16 cellular contexts compared by ENCODE assay signal in genomic region chr10:17033529-17034250, GRCh38.
DNase-seq lines count a peak whose midpoint lies in the region; TF ChIP-seq lines count a peak whose summit lies in the region.
"Had no signal": no experiment of that assay in that cellular context is flagged by ENCODE, and none has a peak within 500 bp of the region (broad histone marks: within the 10 kb centered on the region; RNA-seq: fewer than 3 reads in every experiment).

No MANE protein-coding gene starts in this region.

- H3K27ac Mint-ChIP-seq in activated naive CD4-positive, alpha-beta T cell treated with anti-CD3 and anti-CD28 coated beads, Interleukin-2, amount 50 U/mL, for 24 hours, result peak overlapping the region; percentile 84
- H3K27ac Mint-ChIP-seq in MCF 10A (ENCODE audit: low read depth, unreplicated experiment), result no peak overlapping the region

- CTCF ChIA-PET in MCF 10A (lab: Yijun Ruan, JAX), result interaction anchor here (0.6 kb wide), 2 partner anchors 9 to 173 kb away, joined by 3 read pairs; no protein-coding TSS in a partner anchor

- DNase-seq in activated naive CD4-positive, alpha-beta T cell treated with anti-CD3 and anti-CD28 coated beads, Interleukin-2, amount 50 U/mL, for 16 hours, result no peak
- DNase-seq in NOMO-1 treated with dmso at 0.1 percent for 144 hours (lab: John Stamatoyannopoulos, UW; ENCODE audit: unreplicated experiment) (peak; percentile 23), fibroblast of peridontal ligament (ENCODE audit: extremely low read depth) (peak; percentile 81), NCI-H1417 treated with DMSO at 0.1 percent for 48 hours (lab: John Stamatoyannopoulos, UW) (no peak), MCF 10A (ENCODE audit: unreplicated experiment) (no peak), GDM1 (lab: John Stamatoyannopoulos, UW) (no peak)
- DNase-seq in effector CD8-positive, alpha-beta T cell (lab: John Stamatoyannopoulos, UW), result no peak
- DNase-seq: ACHN; activated CD4-positive, alpha-beta T cell treated with anti-CD3 and anti-CD28 coated beads for 48 hours; anterior cingulate cortex; foreskin melanocyte; lower lobe of right lung; NCI-H2029; NCI-H526 treated with DMSO at 0.1 percent for 48 hours had no signal

- intact Hi-C loops in MCF 10A (cut with micrococcal nuclease), result no loop called here

- H3K9me3 Mint-ChIP-seq in activated naive CD4-positive, alpha-beta T cell treated with anti-CD3 and anti-CD28 coated beads, Interleukin-2, amount 50 U/mL, for 24 hours, result no peaks in the 10 kb centered on the region
- no peaks in the 10 kb centered on the region for H3K9me3 Mint-ChIP-seq in MCF 10A (ENCODE audit: unreplicated experiment)

- TF ChIP-seq CTCF in MCF 10A (IDR thresholded peaks at IDR 0.05; ENCODE audit: unreplicated experiment), result no peak

- peaks cover 59% of the 10 kb centered on the region for H3K4me1 Mint-ChIP-seq in activated naive CD4-positive, alpha-beta T cell treated with anti-CD3 and anti-CD28 coated beads, Interleukin-2, amount 50 U/mL, for 24 hours
- peaks cover 6% of the 10 kb centered on the region for H3K4me1 Mint-ChIP-seq in MCF 10A (ENCODE audit: insufficient read depth, unreplicated experiment)

- BruUV-seq in MCF 10A (replicated peaks; lab: Mats Ljungman, UMichigan), result no TSS peak

- H3K4me3 Mint-ChIP-seq in activated naive CD4-positive, alpha-beta T cell treated with anti-CD3 and anti-CD28 coated beads, Interleukin-2, amount 50 U/mL, for 24 hours, result no peak overlapping the region
- H3K4me3 Mint-ChIP-seq in MCF 10A (ENCODE audit: unreplicated experiment), result no peak overlapping the region
- H3K4me3 Mint-ChIP-seq: neural progenitor cell had no signal

- peaks cover 8% of the 10 kb centered on the region for H3K36me3 Mint-ChIP-seq in activated naive CD4-positive, alpha-beta T cell treated with anti-CD3 and anti-CD28 coated beads, Interleukin-2, amount 50 U/mL, for 24 hours
- H3K36me3 Mint-ChIP-seq in MCF 10A (ENCODE audit: insufficient read depth, unreplicated experiment), result no peaks in the 10 kb centered on the region

- H3K27me3 Mint-ChIP-seq in activated naive CD4-positive, alpha-beta T cell treated with anti-CD3 and anti-CD28 coated beads, Interleukin-2, amount 50 U/mL, for 24 hours, result no peaks in the 10 kb centered on the region
- no peaks in the 10 kb centered on the region for H3K27me3 Mint-ChIP-seq in MCF 10A (ENCODE audit: insufficient read depth, unreplicated experiment)

- POLR2A ChIA-PET in MCF 10A (lab: Yijun Ruan, JAX), result no interaction called here

Comparison
In these comparisons a context has a peak if more than half of its experiments do, and no peak if none do; other contexts are left out.
1. DNase-seq: peak in NOMO-1 treated with dmso at 0.1 percent for 144 hours (single experiment) and fibroblast of peridontal ligament (single experiment); none in activated naive CD4-positive, alpha-beta T cell treated with anti-CD3 and anti-CD28 coated beads, Interleukin-2, amount 50 U/mL, for 16 hours (single experiment), NCI-H1417 treated with DMSO at 0.1 percent for 48 hours (single experiment), effector CD8-positive, alpha-beta T cell (single experiment), MCF 10A (single experiment) and GDM1 (single experiment).